9 cellular contexts compared by ENCODE assay signal in the genomic region with DNA sequence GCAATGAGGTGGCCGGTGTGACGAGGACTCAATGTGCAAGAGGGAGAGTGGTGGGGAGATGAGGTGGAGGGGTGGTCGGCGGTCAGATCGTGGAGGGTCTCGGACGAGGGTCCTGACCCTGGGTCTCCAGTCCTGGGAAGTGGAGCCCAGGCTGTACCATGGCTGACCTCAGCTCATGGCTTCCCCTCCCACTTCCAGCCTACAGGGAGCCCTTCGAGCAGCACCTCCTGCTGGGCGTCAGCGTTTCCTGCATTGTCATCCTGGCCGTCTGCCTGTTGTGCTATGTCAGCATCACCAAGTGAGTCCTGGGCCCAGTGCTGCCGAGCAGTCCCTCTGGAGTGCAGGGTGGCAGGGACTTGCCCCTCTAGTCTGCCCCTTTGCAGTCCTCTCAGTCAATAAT. TPM values are rescaled to one million over a fixed set of nuclear protein-coding genes. Genes with fewer than 3 reads are reported as not detected.
DNase-seq lines count a peak whose midpoint lies in the region; ATAC-seq, FAIRE-seq and TF ChIP-seq lines count a peak whose summit lies in the region.
"Had no signal": no experiment of that assay in that cellular context is flagged by ENCODE, and none has a peak within 500 bp of the region (broad histone marks: within the 10 kb centered on the region; RNA-seq: fewer than 3 reads in every experiment).

No MANE protein-coding gene starts in this region.

- H3K36me3 ChIP-seq in Peyer's patch = peaks cover 0 to 97% (median 0%) of the 10 kb centered on the region in 3 donors
- no peaks in the 10 kb centered on the region for H3K36me3 ChIP-seq in K562 (ENCODE audit: control insufficient read depth, insufficient read depth, low read length)
- peaks cover 0 to 71% of the 10 kb centered on the region in 2 donors for H3K36me3 ChIP-seq in vagina
- peaks cover 0 to 20% of the 10 kb centered on the region in 2 donors for H3K36me3 ChIP-seq in neuronal stem cell (replicated peaks in 1 of 2; ENCODE audit: control insufficient read depth in 2 of 2, insufficient read depth in 2 of 2, low read length in 2 of 2)

- no peak overlapping the region for H2BK120ac ChIP-seq in neuronal stem cell (ENCODE audit: low read depth, low read length)

- H3K14ac ChIP-seq in neuronal stem cell (ENCODE audit: low read length) = no peak overlapping the region

- CTCF ChIA-PET in K562 (lab: Yijun Ruan, JAX; ENCODE audit: low intra/inter-chr PET ratio) = interaction anchor here (0.6 kb wide), 1 partner anchor 121 kb away, joined by 3 read pairs; no protein-coding TSS in a partner anchor

- FAIRE-seq in K562 (lab: Jason Lieb, UNC) = peak; percentile 82

- in situ Hi-C loops in K562 (cut with MboI) = no loop called here

- H3K4me2 ChIP-seq in K562 (ENCODE audit: insufficient read depth, low read length) = no peak overlapping the region
- H3K4me2 ChIP-seq in neuronal stem cell (ENCODE audit: insufficient read depth, low read length, poor library complexity, severe bottlenecking) = no peak overlapping the region

- H3K18ac ChIP-seq in neuronal stem cell (ENCODE audit: low read length) = no peak overlapping the region

- no peak overlapping the region for H3K4ac ChIP-seq in neuronal stem cell (ENCODE audit: low read length)

- no TSS peak for BruUV-seq in K562 (replicated peaks; lab: Mats Ljungman, UMichigan)

- H3K27ac ChIP-seq in Peyer's patch = no peak overlapping the region
- no peak overlapping the region for H3K27ac ChIP-seq in K562 (ENCODE audit: extremely low read depth, low read depth, low read length)
- H3K27ac ChIP-seq in vagina = no peak overlapping the region
- no peak overlapping the region for H3K27ac ChIP-seq in neuronal stem cell (replicated peaks; ENCODE audit: low read length)
- H3K27ac ChIP-seq: SK-N-MC had no signal

- H3K9me3 ChIP-seq in Peyer's patch (no peaks in the 10 kb centered on the region), K562 (replicated peaks; ENCODE audit: control insufficient read depth, insufficient read depth, low read depth, low read length) (no peaks in the 10 kb centered on the region; the same call in 1 of the 2 replicates), vagina (no peaks in the 10 kb centered on the region), neuronal stem cell (replicated peaks in 1 of 2; ENCODE audit: control insufficient read depth in 2 of 2, insufficient read depth in 1 of 2, low read depth in 1 of 2, low read length in 2 of 2) (peaks cover 0 to 2% of the 10 kb centered on the region in 2 donors)

- no peak overlapping the region for H3K23ac ChIP-seq in neuronal stem cell (ENCODE audit: low read depth, low read length, poor library complexity)

- no peaks in the 10 kb centered on the region for H3K79me2 ChIP-seq in K562 (ENCODE audit: control insufficient read depth, insufficient read depth, low read length)

- H3K27me3 ChIP-seq in Peyer's patch = no peaks in the 10 kb centered on the region
- H3K27me3 ChIP-seq in K562 (ENCODE audit: control insufficient read depth in 2 of 2, insufficient read depth in 2 of 2, low read length in 2 of 2) = no peaks in the 10 kb centered on the region; a peak in 1 of 5 replicates
- H3K27me3 ChIP-seq in vagina = no peaks in the 10 kb centered on the region
- no peaks in the 10 kb centered on the region for H3K27me3 ChIP-seq in neuronal stem cell (ENCODE audit: control insufficient read depth in 3 of 3, insufficient read depth in 3 of 3, low read depth in 1 of 3, low read length in 3 of 3)

- no peak for TF ChIP-seq POLR2A in Peyer's patch (IDR thresholded peaks at IDR 0.05)
- TF ChIP-seq POLR2A in K562 (conservative IDR thresholded peaks at IDR 0.05) = no peak
- no peak for TF ChIP-seq POLR2A in vagina (IDR thresholded peaks at IDR 0.05)

- H2BK5ac ChIP-seq in neuronal stem cell (ENCODE audit: low read length) = no peak overlapping the region

- H3K9ac ChIP-seq in K562 (ENCODE audit: insufficient read depth in 1 of 2, low read depth in 2 of 2, low read length in 2 of 2) = no peak overlapping the region
- no peak overlapping the region for H3K9ac ChIP-seq in neuronal stem cell (ENCODE audit: low read depth, low read length, poor library complexity)

- no peak overlapping the region for H4K8ac ChIP-seq in neuronal stem cell (ENCODE audit: low read depth, low read length)

- DNase-seq in Peyer's patch = peak in 1 of 3 donors; percentile 62
- DNase-seq in K562 (ENCODE audit: extremely low read depth in 1 of 4, low spot score in 3 of 4) = peak; percentile 31 to 66 (median 40)
- DNase-seq in lung microvascular endothelial cell (ENCODE audit: low read depth in 2 of 2) = peak; percentile 67 to 79
- no peak for DNase-seq in vagina (ENCODE audit: extremely low spot score in 2 of 2)
- no peak for DNase-seq in neuronal stem cell (ENCODE audit: low spot score)
- DNase-seq in inferior parietal cortex (ENCODE audit: extremely low spot score) = no peak
- DNase-seq in HK-2 (ENCODE audit: unreplicated experiment) = no peak

- peak; percentile 37 to 73; a peak in 3 of 4 replicates for TF ChIP-seq RAD21 in K562 (CRISPR knock-in tag; conservative IDR thresholded peaks at IDR 0.05 in 1 of 2, IDR thresholded peaks at IDR 0.05 in 1 of 2)

- 32% methylated on average over 7 of the region's 12 CpGs for WGBS in K562 (ENCODE audit: insufficient coverage, low coverage, missing lambda C conversion rate)
- no CpG with 5 or more reads among the region's 12 CpGs for WGBS in neuronal stem cell (ENCODE audit: extremely low coverage in 2 of 2, insufficient read length in 2 of 2, insufficient replicate concordance in 1 of 2), 2 donors

- H4K20me1 ChIP-seq in K562 (replicated peaks; ENCODE audit: control insufficient read depth, insufficient read depth, low read length) = no peaks in the 10 kb centered on the region

- H3K4me3 ChIP-seq in GM12875 (ENCODE audit: low read depth, low read length) (no peak overlapping the region), Peyer's patch (no peak overlapping the region), K562 (no peak overlapping the region), vagina (no peak overlapping the region), neuronal stem cell (ENCODE audit: low read length in 2 of 2) (peak overlapping the region in 1 of 2 donors; percentile 34)
- H3K4me3 ChIP-seq: SK-N-MC had no signal

- no peaks in the 10 kb centered on the region for H3K9me1 ChIP-seq in K562 (ENCODE audit: control insufficient read depth, insufficient read depth, low read length)

- H2AFZ ChIP-seq in K562 (ENCODE audit: low read depth, low read length) (no peak overlapping the region), neuronal stem cell (ENCODE audit: low read length) (no peak overlapping the region)

- intact Hi-C loops in K562 (cut with micrococcal nuclease) = no loop called here
- intact Hi-C loops in vagina (cut with DNase I) = no loop called here

- no peak overlapping the region for H2AK5ac ChIP-seq in neuronal stem cell (ENCODE audit: low read depth, low read length)

- peak; percentile 95 for ATAC-seq in K562

- H3K4me1 ChIP-seq in Peyer's patch = no peaks in the 10 kb centered on the region
- H3K4me1 ChIP-seq in K562 (replicated peaks in 1 of 2; ENCODE audit: control insufficient read depth in 2 of 2, insufficient read depth in 2 of 2, low read length in 2 of 2) = peaks cover 0 to 4% of the 10 kb centered on the region in 2 experiments; a peak in 1 of 5 replicates
- no peaks in the 10 kb centered on the region for H3K4me1 ChIP-seq in vagina
- no peaks in the 10 kb centered on the region for H3K4me1 ChIP-seq in neuronal stem cell (ENCODE audit: control insufficient read depth in 2 of 2, insufficient read depth in 1 of 2, low read depth in 1 of 2, low read length in 2 of 2)

- no peak overlapping the region for H2BK15ac ChIP-seq in neuronal stem cell (ENCODE audit: low read length)

- no peaks in the 10 kb centered on the region for H3K79me1 ChIP-seq in neuronal stem cell (ENCODE audit: low read depth, low read length)

- TF ChIP-seq CTCF in GM12875 (IDR thresholded peaks at IDR 0.05; ENCODE audit: borderline replicate concordance, insufficient read depth, low read depth, low read length) (peak; percentile 66), Peyer's patch (IDR thresholded peaks at IDR 0.05) (peak in 4 of 6 experiments; percentile 17 to 36 (median 30)), K562 (IDR thresholded peaks at IDR 0.05 in 2 of 3, conservative IDR thresholded peaks at IDR 0.05 in 1 of 3; ENCODE audit: insufficient read depth in 2 of 3, low read depth in 1 of 3, low read length in 3 of 3) (peak; percentile 70 to 79 (median 72)), vagina (IDR thresholded peaks at IDR 0.05) (peak in 1 of 3 experiments; percentile 13)

- TF ChIP-seq EP300 in K562 (IDR thresholded peaks at IDR 0.05; ENCODE audit: low read length) = no peak

- H2BK12ac ChIP-seq in neuronal stem cell (ENCODE audit: low read length) = no peak overlapping the region

- no peak overlapping the region for H4K91ac ChIP-seq in neuronal stem cell (ENCODE audit: low read depth, low read length, poor library complexity)

- POLR2A ChIA-PET in K562 (lab: Yijun Ruan, JAX) = interaction anchor here (0.6 to 1.5 kb wide), 4 partner anchors 12 to 157 kb away, joined by 3 to 5 read pairs (median 4); no protein-coding TSS in a partner anchor

RNA-seq across cellular contexts. Expression of a gene that starts 41.8 kb away (rescaled TPM):
- total RNA-seq in Peyer's patch (100 to 1,000 TPM in 1 of 4 donors, 10 to 100 TPM in 3; 32.2 to 104 (median 71.9) TPM), K562 (2014; rRNA removed) (3.3 and 3.5 TPM in 2 replicates), K562 (2014; rRNA removed; fragmentation: Illumina TruSeq; extraction: Trizol) (1.9 and 2.4 TPM in 2 replicates), K562 (2015; rRNA removed; fragmentation: Illumina TruSeq; extraction: Trizol) (3.3 and 3.8 TPM in 2 replicates), K562 (2021) (5.2 and 5.5 TPM in 2 replicates), lung microvascular endothelial cell (10.5 and 14.8 TPM in 2 replicates), vagina (64.1 TPM)
- total RNA-seq in K562 (2011; cell fraction: chromatin; rRNA removed; ENCODE audit: low replicate concordance) = 7.2 and 21.7 TPM in 2 replicates
- 11.1 and 17.7 TPM in 2 replicates for total RNA-seq in K562 (2011; cell fraction: nucleolus; rRNA removed)
- total RNA-seq in K562 (2011; cell fraction: nucleoplasm; rRNA removed) = 10.4 and 11.7 TPM in 2 replicates
- polyA plus RNA-seq in K562 (2011; rRNA removed) (5.8 and 6.2 TPM in 2 replicates), K562 (2014; fragmentation: Illumina TruSeq; extraction: Trizol) (3.9 and 4.1 TPM in 2 replicates), K562 (2014; fragmentation: Nextera tagmentation; extraction: Ambion mirVana) (under 1 TPM; 0.17 to 0.38 TPM), K562 (2014; rRNA removed) (3.0 and 3.3 TPM in 2 replicates)
- polyA plus RNA-seq in K562 (2011; cell fraction: cytosol; rRNA removed) = 6.4 and 8.7 TPM in 2 replicates
- polyA plus RNA-seq in K562 (2011; cell fraction: nucleus; rRNA removed) = 5.5 and 7.6 TPM in 2 replicates
- 4.9 and 5.9 TPM in 2 replicates for polyA plus RNA-seq in K562 (2012)
- 5.1 and 6.8 TPM in 2 replicates for polyA minus RNA-seq in K562 (2011; rRNA and poly(A)+ RNA removed)
- 3.2 and 7.3 TPM in 2 replicates for polyA minus RNA-seq in K562 (2011; cell fraction: cytosol; rRNA and poly(A)+ RNA removed)
- polyA minus RNA-seq in K562 (2011; cell fraction: nucleus; rRNA and poly(A)+ RNA removed) = 6.9 and 9.8 TPM in 2 replicates
- polyA plus RNA-seq in neuronal stem cell (2013, experiment 1 of 2) = 9.3 TPM
- 9.2 TPM for polyA plus RNA-seq in neuronal stem cell (2013, experiment 2 of 2)

RNA-seq across cellular contexts. Expression of a gene that starts 46.4 kb away (rescaled TPM):
- 1 to 10 TPM in 2 of 4 donors, under 1 TPM in 1, not detected in 1; 0.18 to 4.1 (median 1.3) TPM for total RNA-seq in Peyer's patch
- total RNA-seq in K562 (2011; cell fraction: chromatin; rRNA removed; ENCODE audit: low replicate concordance) = 1.4 and 2.4 TPM in 2 replicates
- 2.1 and 2.3 TPM in 2 replicates for total RNA-seq in K562 (2011; cell fraction: nucleolus; rRNA removed)
- 1.6 and 2.1 TPM in 2 replicates for total RNA-seq in K562 (2011; cell fraction: nucleoplasm; rRNA removed)
- total RNA-seq in K562 (2014; rRNA removed) = 0.14 and 0.33 TPM in 2 replicates
- total RNA-seq in K562 (2014; rRNA removed; fragmentation: Illumina TruSeq; extraction: Trizol) = 0.22 TPM in 2 replicates
- 0.11 and 0.19 TPM in 2 replicates for total RNA-seq in K562 (2015; rRNA removed; fragmentation: Illumina TruSeq; extraction: Trizol)
- total RNA-seq in K562 (2021) = 0.29 and 0.51 TPM in 2 replicates
- 0.21 and 0.46 TPM in 2 replicates for polyA plus RNA-seq in K562 (2011; rRNA removed)
- polyA plus RNA-seq in K562 (2011; cell fraction: cytosol; rRNA removed) = 0.15 and 0.58 TPM in 2 replicates
- polyA plus RNA-seq in K562 (2011; cell fraction: nucleus; rRNA removed) = 0.27 and 0.67 TPM in 2 replicates
- polyA plus RNA-seq in K562 (2012) = 0.42 and 3.6 TPM in 2 replicates
- 0.34 and 0.46 TPM in 2 replicates for polyA plus RNA-seq in K562 (2014; fragmentation: Illumina TruSeq; extraction: Trizol)
- under 1 TPM in 1 of 2 experiments, not detected in 1; 0.04 TPM for polyA plus RNA-seq in K562 (2014; fragmentation: Nextera tagmentation; extraction: Ambion mirVana)
- 0.15 and 0.62 TPM in 2 replicates for polyA plus RNA-seq in K562 (2014; rRNA removed)
- polyA minus RNA-seq in K562 (2011; rRNA and poly(A)+ RNA removed) = 0.63 and 0.74 TPM in 2 replicates
- 0.38 TPM in 1 of 2 replicates, not detected in the other for polyA minus RNA-seq in K562 (2011; cell fraction: cytosol; rRNA and poly(A)+ RNA removed)
- 0.44 and 0.94 TPM in 2 replicates for polyA minus RNA-seq in K562 (2011; cell fraction: nucleus; rRNA and poly(A)+ RNA removed)
- total RNA-seq in lung microvascular endothelial cell = under 0.01 TPM in 2 replicates
- 0.98 TPM for total RNA-seq in vagina
- 0.13 TPM for polyA plus RNA-seq in neuronal stem cell (2013, experiment 1 of 2)
- 0.14 TPM for polyA plus RNA-seq in neuronal stem cell (2013, experiment 2 of 2)

Comparison
In these comparisons a context has a peak if more than half of its experiments do, and no peak if none do; other contexts are left out.
1. DNase-seq: peak in K562 (4 of 4) and lung microvascular endothelial cell (2 of 2); none in vagina (0 of 2), neuronal stem cell (single experiment), inferior parietal cortex (single experiment) and HK-2 (single experiment).